8 cellular contexts compared by ENCODE assay signal in the genomic region with DNA sequence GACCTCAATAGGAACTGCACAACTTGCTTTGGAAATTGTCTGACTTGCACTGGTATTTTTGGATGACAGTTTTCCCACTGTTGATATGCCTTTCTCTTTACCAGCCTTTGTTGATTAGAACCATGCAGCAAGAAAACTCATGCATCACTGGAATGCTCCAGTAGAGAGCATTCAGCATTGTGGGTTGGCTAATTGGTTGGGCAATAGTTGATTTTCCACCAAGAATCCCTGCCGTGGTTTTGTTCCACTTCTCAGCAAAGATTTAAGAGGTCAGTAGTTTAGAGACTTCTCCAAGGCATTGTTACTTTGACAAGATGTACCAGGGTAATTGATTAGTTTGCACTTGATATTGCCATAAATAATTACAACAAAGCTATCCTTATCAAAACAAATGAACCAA.
"Had no signal": no experiment of that assay in that cellular context is flagged by ENCODE, and none has a peak within 500 bp of the region (broad histone marks: within the 10 kb centered on the region; RNA-seq: fewer than 3 reads in every experiment).

No MANE protein-coding gene starts in this region.

- H3K4me3 Mint-ChIP-seq: HFFc6, IgD-negative memory B cell had no signal

- H3K4me1 ChIP-seq: HAP-1 had no signal

- H2AFZ ChIP-seq: GM23248 had no signal

- ATAC-seq: HCT116 had no signal

- H3K27ac ChIP-seq: GM23248, KMS-11 had no signal

- H3K9me3 Mint-ChIP-seq: IgD-negative memory B cell had no signal

- H3K4me3 ChIP-seq: GM23248, HAP-1 had no signal

- DNase-seq: GM23248, H7, HFFc6, KBM-7 had no signal

- H3K36me3 Mint-ChIP-seq: IgD-negative memory B cell had no signal

- H3K4me1 Mint-ChIP-seq: IgD-negative memory B cell had no signal

- H3K4me2 ChIP-seq: KMS-11 had no signal

- H3K36me3 ChIP-seq: HAP-1 had no signal

- H3K9me3 ChIP-seq: HAP-1 had no signal

- H3K9ac ChIP-seq: GM23248, KMS-11 had no signal

- H3K27ac Mint-ChIP-seq: HFFc6, IgD-negative memory B cell had no signal
